21 cellular contexts compared by ENCODE assay signal in genomic region chr22:40671369-40671768, GRCh38. TPM values are rescaled to one million over a fixed set of nuclear protein-coding genes. Genes with fewer than 3 reads are reported as not detected.
"Had no signal": no experiment of that assay in that cellular context is flagged by ENCODE, and none has a peak within 500 bp of the region (broad histone marks: within the 10 kb centered on the region; RNA-seq: fewer than 3 reads in every experiment).

No MANE protein-coding gene starts in this region.

- DNase-seq: KBM-7, MV-4-11, NCI-H1048, NCI-H1105, NCI-H1417, NCI-H1436 treated with DMSO at 0.1 percent for 48 hours, NCI-H1694, NCI-H187 treated with DMSO at 0.1 percent for 48 hours, NCI-H2029 treated with DMSO at 0.1 percent for 48 hours, NCI-H2227 treated with DMSO at 0.1 percent for 48 hours, NCI-H524, NCI-H526 treated with DMSO at 0.1 percent for 48 hours, NCI-H774, RPMI8226, SHP77, SK-N-SH had no signal

RNA-seq across cellular contexts. Expression of gene MCHR1, which starts 7.9 kb away (rescaled TPM):
- total RNA-seq: HT-29, LHCN-M2, MCF 10A, NCI-H460, SK-MEL-5 had no signal
